Comparison of ENCODE assay signal across 8 cellular contexts in genomic region chr20:16761305-16761829, GRCh38. TPM values are rescaled to one million over a fixed set of nuclear protein-coding genes. Genes with fewer than 3 reads are reported as not detected.
A peak's percentile ranks its signal among the peaks of the same experiment; 100 is the strongest.
DNase-seq lines count a peak whose midpoint lies in the region; FAIRE-seq and TF ChIP-seq lines count a peak whose summit lies in the region.

No MANE protein-coding gene starts in this region.

- H3K4me3 Mint-ChIP-seq in neural progenitor cell = no peak overlapping the region

- H3K36me3 ChIP-seq in OCI-LY1 (ENCODE audit: insufficient read depth, low read length) = no peaks in the 10 kb centered on the region
- no peaks in the 10 kb centered on the region for H3K36me3 ChIP-seq in neural progenitor cell

- FAIRE-seq in urothelium cell line (lab: Jason Lieb, UNC) = peak; percentile 20

- DNase-seq in CD1c-positive myeloid dendritic cell (ENCODE audit: extremely low spot score) = peak; percentile 68
- peak; percentile 7 for DNase-seq in GM19238 (ENCODE audit: insufficient read length, low spot score)
- DNase-seq in Jurkat, Clone E6-1 (ENCODE audit: low read depth, low spot score) = peak; percentile 50
- peak; percentile 36 to 48 for DNase-seq in activated T-cell treated with anti-CD3 and anti-CD28 coated beads, Interleukin-2, amount 50 U/mL, for 48 hours
- DNase-seq in fibroblast of the aortic adventitia (ENCODE audit: low read depth) = peak; percentile 84
- peak; percentile 81 for DNase-seq in neural progenitor cell (ENCODE audit: low spot score)
- DNase-seq in urothelium cell line (ENCODE audit: low spot score) = peak; percentile 71

- H3K9me2 ChIP-seq in OCI-LY1 (ENCODE audit: low read depth, low read length) = no peaks in the 10 kb centered on the region

- H3K4me3 ChIP-seq in Jurkat, Clone E6-1 (ENCODE audit: low read length) = no peak overlapping the region
- H3K4me3 ChIP-seq in OCI-LY1 (ENCODE audit: low read depth, low read length, poor library complexity, severe bottlenecking) (no peak overlapping the region), fibroblast of the aortic adventitia (ENCODE audit: low read depth, low read length) (no peak overlapping the region), neural progenitor cell (no peak overlapping the region)

- H3K27ac ChIP-seq in OCI-LY1 (ENCODE audit: low read depth, low read length, poor library complexity, severe bottlenecking) (no peak overlapping the region), neural progenitor cell (no peak overlapping the region)

- H3K4me2 ChIP-seq in OCI-LY1 (ENCODE audit: low read length) = no peak overlapping the region
- no peak overlapping the region for H3K4me2 ChIP-seq in neural progenitor cell

- H4K20me1 ChIP-seq in OCI-LY1 (ENCODE audit: insufficient read depth, low read length) = no peaks in the 10 kb centered on the region
- H4K20me1 ChIP-seq in neural progenitor cell (ENCODE audit: low read depth) = no peaks in the 10 kb centered on the region

- no peaks in the 10 kb centered on the region for H3K27me3 Mint-ChIP-seq in neural progenitor cell (ENCODE audit: insufficient read depth, low read depth)

- no peaks in the 10 kb centered on the region for H3K9me3 ChIP-seq in OCI-LY1 (ENCODE audit: low read length)
- no peaks in the 10 kb centered on the region for H3K9me3 ChIP-seq in neural progenitor cell (ENCODE audit: low read depth)

- TF ChIP-seq CTCF in OCI-LY1 (IDR thresholded peaks at IDR 0.05; ENCODE audit: low read length) (peak; percentile 71), fibroblast of the aortic adventitia (IDR thresholded peaks at IDR 0.05; ENCODE audit: insufficient read depth, low read length) (peak; percentile 70), neural progenitor cell (IDR thresholded peaks at IDR 0.05) (peak; percentile 86)

- H3K9me3 Mint-ChIP-seq in neural progenitor cell = peaks cover 5% of the 10 kb centered on the region

- H3K4me1 Mint-ChIP-seq in neural progenitor cell = peaks cover 21% of the 10 kb centered on the region

- no peaks in the 10 kb centered on the region for H3K36me3 Mint-ChIP-seq in neural progenitor cell

- H3K4me1 ChIP-seq in OCI-LY1 (ENCODE audit: insufficient read depth, low read length, severe bottlenecking) (no peaks in the 10 kb centered on the region), neural progenitor cell (no peaks in the 10 kb centered on the region)

- H3K9ac ChIP-seq in OCI-LY1 (ENCODE audit: low read length) = no peak overlapping the region
- H3K9ac ChIP-seq in neural progenitor cell = no peak overlapping the region

- H2AFZ ChIP-seq in OCI-LY1 (ENCODE audit: low read length) (no peak overlapping the region), neural progenitor cell (replicated peaks) (peak overlapping the region; percentile 48)

- H3K27me3 ChIP-seq in OCI-LY1 (ENCODE audit: insufficient read depth, low read length) = no peaks in the 10 kb centered on the region
- H3K27me3 ChIP-seq in neural progenitor cell = no peaks in the 10 kb centered on the region

- H3F3A ChIP-seq in OCI-LY1 (ENCODE audit: insufficient read depth, low read length) = no peaks in the 10 kb centered on the region
- no peaks in the 10 kb centered on the region for H3F3A ChIP-seq in neural progenitor cell (ENCODE audit: low read depth)

- peak overlapping the region; percentile 1 for H3K27ac Mint-ChIP-seq in neural progenitor cell

- H3K79me2 ChIP-seq in OCI-LY1 (ENCODE audit: insufficient read depth, low read length) = no peaks in the 10 kb centered on the region
- H3K79me2 ChIP-seq in neural progenitor cell (ENCODE audit: low read depth) = no peaks in the 10 kb centered on the region

RNA-seq across cellular contexts. Expression of gene OTOR, which starts 13.2 kb away (rescaled TPM):
- polyA plus RNA-seq in Jurkat, Clone E6-1 (2012; ENCODE audit: insufficient read depth, insufficient read length) = not detected
- not detected in 2 replicates for total RNA-seq in fibroblast of the aortic adventitia (ENCODE audit: low replicate concordance)
- total RNA-seq in neural progenitor cell (ENCODE audit: low replicate concordance) = not detected in 2 replicates

RNA-seq across cellular contexts. Expression of gene SNRPB2, which starts 31.5 kb away (rescaled TPM):
- polyA plus RNA-seq in Jurkat, Clone E6-1 (2012; ENCODE audit: insufficient read depth, insufficient read length) = 154 TPM
- 50.5 and 58.6 TPM in 2 replicates for total RNA-seq in fibroblast of the aortic adventitia (ENCODE audit: low replicate concordance)
- total RNA-seq in neural progenitor cell (ENCODE audit: low replicate concordance) = 83.1 and 104 TPM in 2 replicates

Comparison
In these comparisons a context has a peak if more than half of its experiments do, and no peak if none do; other contexts are left out.
1. DNase-seq: peak in every context shown above with its lines; median percentile 84 in fibroblast of the aortic adventitia; 81 in neural progenitor cell; 71 in urothelium cell line; 68 in CD1c-positive myeloid dendritic cell; 50 in Jurkat, Clone E6-1; 42 in activated T-cell treated with anti-CD3 and anti-CD28 coated beads, Interleukin-2, amount 50 U/mL, for 48 hours; 7 in GM19238.